ENCODE assay signal across 19 cellular contexts in the genomic region with DNA sequence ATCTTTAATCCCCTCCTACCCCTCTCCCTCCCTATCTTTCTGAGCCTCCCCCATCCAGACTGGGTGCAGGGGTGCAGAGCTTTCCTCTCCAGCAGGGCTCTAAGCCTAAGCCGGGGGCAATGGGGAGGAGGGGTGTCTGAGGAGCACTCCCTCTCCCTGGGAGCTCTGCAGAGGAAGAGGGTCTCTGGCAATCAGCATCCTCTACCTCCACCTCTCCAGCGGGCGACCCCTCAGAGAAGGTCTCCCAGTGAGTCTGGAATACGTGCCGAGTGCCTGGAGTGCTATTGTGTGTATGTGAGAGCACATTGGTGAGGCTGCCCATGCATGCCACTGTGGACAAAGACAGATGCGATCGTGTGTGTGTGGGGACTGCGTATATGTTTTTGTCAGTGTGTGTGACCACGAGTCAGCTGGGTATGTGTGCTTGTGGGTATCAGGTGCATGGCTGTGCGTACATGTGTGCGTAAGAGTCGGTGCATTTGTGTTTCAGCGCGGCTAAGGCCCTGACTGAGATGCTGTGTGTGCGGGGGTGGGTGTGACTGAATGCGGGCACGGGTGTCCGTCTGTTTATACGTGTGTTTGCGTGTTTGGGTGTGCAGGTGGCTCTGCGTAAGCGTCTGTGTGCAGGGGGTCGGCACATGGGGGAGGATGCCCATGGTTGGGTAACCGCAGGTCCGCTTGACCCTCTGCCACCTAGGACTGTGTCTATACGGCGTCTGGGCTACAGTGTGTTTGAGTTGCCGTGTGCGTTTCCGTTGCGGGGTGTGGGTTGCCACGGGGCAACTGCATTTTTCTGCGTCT. TPM values are rescaled to one million over a fixed set of nuclear protein-coding genes. Genes with fewer than 3 reads are reported as not detected.
"Had no signal": no experiment of that assay in that cellular context is flagged by ENCODE, and none has a peak within 500 bp of the region (broad histone marks: within the 10 kb centered on the region; RNA-seq: fewer than 3 reads in every experiment).

No MANE protein-coding gene starts in this region.

- H3K27ac ChIP-seq: ovary, stomach, thoracic aorta, vagina had no signal

- H3K4me3 ChIP-seq: mucosa of descending colon, ovary, stomach, thoracic aorta, vagina had no signal

- H3K4me1 ChIP-seq: vagina had no signal

- H3K4me3 Mint-ChIP-seq: activated CD4-positive, alpha-beta T cell treated with anti-CD3 and anti-CD28 coated beads, Interleukin-2, amount 10 ng/mL, durations not matched to agents 7 days and 5 days; activated naive CD4-positive, alpha-beta T cell treated with anti-CD3 and anti-CD28 coated beads, Interleukin-2, amount 10 ng/mL, durations not matched to agents 7 days and 5 days; activated T-helper 17 cell treated with anti-CD3 and anti-CD28 coated beads, Interleukin-2, amount 50 U/mL, for 72 hours; central memory CD8-positive, alpha-beta T cell; effector memory CD8-positive, alpha-beta T cell; naive thymus-derived CD8-positive, alpha-beta T cell; T-helper 1 cell treated with Interleukin-12 subunit alpha and Interleukin-12 subunit beta and Interleukin-4 antibody, amounts not matched to agents 30 μg/mL and 1 μg/mL, for 36 hours had no signal

- H3K36me3 Mint-ChIP-seq: activated naive CD4-positive, alpha-beta T cell treated with anti-CD3 and anti-CD28 coated beads, Interleukin-2, amount 10 ng/mL, durations not matched to agents 7 days and 5 days; naive thymus-derived CD8-positive, alpha-beta T cell had no signal

- ATAC-seq: activated T-helper 17 cell treated with anti-CD3 and anti-CD28 coated beads, Interleukin-2, amount 50 U/mL, for 72 hours; effector memory CD8-positive, alpha-beta T cell; left cardiac atrium; mucosa of descending colon; naive thymus-derived CD8-positive, alpha-beta T cell had no signal

- DNase-seq: activated CD4-positive, alpha-beta T cell treated with anti-CD3 and anti-CD28 coated beads, Interleukin-2, amount 10 ng/mL, durations not matched to agents 7 days and 5 days; activated CD4-positive, CD25-positive, alpha-beta regulatory T cell; activated CD8-positive, alpha-beta memory T cell treated with anti-CD3 and anti-CD28 coated beads for 24 hours; activated naive CD4-positive, alpha-beta T cell treated with anti-CD3 and anti-CD28 coated beads, Interleukin-2, amount 10 ng/mL, durations not matched to agents 7 days and 5 days; activated T-cell treated with anti-CD3 and anti-CD28 coated beads for 4 hours; effector memory CD8-positive, alpha-beta T cell; erythroblast; hippocampal formation; left cardiac atrium; naive thymus-derived CD8-positive, alpha-beta T cell; stomach had no signal

- H3K36me3 ChIP-seq: ovary, stomach, thoracic aorta, vagina had no signal

- H3K27ac Mint-ChIP-seq: activated CD4-positive, alpha-beta T cell treated with anti-CD3 and anti-CD28 coated beads, Interleukin-2, amount 10 ng/mL, durations not matched to agents 7 days and 5 days; activated naive CD4-positive, alpha-beta T cell treated with anti-CD3 and anti-CD28 coated beads, Interleukin-2, amount 10 ng/mL, durations not matched to agents 7 days and 5 days; activated T-helper 17 cell treated with anti-CD3 and anti-CD28 coated beads, Interleukin-2, amount 50 U/mL, for 72 hours; effector memory CD8-positive, alpha-beta T cell; T-helper 1 cell treated with Interleukin-12 subunit alpha and Interleukin-12 subunit beta and Interleukin-4 antibody, amounts not matched to agents 30 μg/mL and 1 μg/mL, for 36 hours had no signal

- H3K9me3 ChIP-seq: mucosa of descending colon, ovary, thoracic aorta, vagina had no signal

- H3K4me1 Mint-ChIP-seq: activated CD4-positive, alpha-beta T cell treated with anti-CD3 and anti-CD28 coated beads, Interleukin-2, amount 10 ng/mL, durations not matched to agents 7 days and 5 days; activated naive CD4-positive, alpha-beta T cell treated with anti-CD3 and anti-CD28 coated beads, Interleukin-2, amount 10 ng/mL, durations not matched to agents 7 days and 5 days had no signal

- H3K9me3 Mint-ChIP-seq: activated CD4-positive, alpha-beta T cell treated with anti-CD3 and anti-CD28 coated beads, Interleukin-2, amount 10 ng/mL, durations not matched to agents 7 days and 5 days; activated naive CD4-positive, alpha-beta T cell treated with anti-CD3 and anti-CD28 coated beads, Interleukin-2, amount 10 ng/mL, durations not matched to agents 7 days and 5 days; activated T-helper 17 cell treated with anti-CD3 and anti-CD28 coated beads, Interleukin-2, amount 50 U/mL, for 72 hours; central memory CD8-positive, alpha-beta T cell; T-helper 1 cell treated with Interleukin-12 subunit alpha and Interleukin-12 subunit beta and Interleukin-4 antibody, amounts not matched to agents 30 μg/mL and 1 μg/mL, for 36 hours had no signal

- H3K27me3 ChIP-seq: ovary, vagina had no signal

RNA-seq across cellular contexts. Expression of a gene that starts 0.9 kb away (rescaled TPM):
- total RNA-seq: activated CD4-positive, alpha-beta T cell treated with anti-CD3 and anti-CD28 coated beads, Interleukin-2, amount 10 ng/mL, durations not matched to agents 7 days and 5 days; activated T-helper 17 cell treated with anti-CD3 and anti-CD28 coated beads, Interleukin-2, amount 50 U/mL, for 72 hours; lung microvascular endothelial cell; naive thymus-derived CD8-positive, alpha-beta T cell; thoracic aorta had no signal
- polyA plus RNA-seq: naive thymus-derived CD8-positive, alpha-beta T cell had no signal
